In genomic region chr17:50507871-50508572, GRCh38 we compare ENCODE assay signal across 8 cellular contexts. TPM values are rescaled to one million over a fixed set of nuclear protein-coding genes. Genes with fewer than 3 reads are reported as not detected.
DNase-seq lines count a peak whose midpoint lies in the region; ATAC-seq and TF ChIP-seq lines count a peak whose summit lies in the region.

Gene MYCBPAP (plus strand): TSS chr17:50508439. CDS start chr17:50508675, 236 bp downstream.

- H3K4me3 ChIP-seq in right atrium auricular region (peak within 1 kb of the TSS; percentile 54 to 71), prostate gland (peak within 1 kb of the TSS; percentile 53 to 59), upper lobe of right lung (peak within 1 kb of the TSS; percentile 61)

- H3K9me3 ChIP-seq in right atrium auricular region (no peaks in the 10 kb centered on the region), prostate gland (no peaks in the 10 kb centered on the region), upper lobe of right lung (no peaks in the 10 kb centered on the region)

- DNase-seq in Daoy (ENCODE audit: low read depth) (peak; percentile 76), HT-29 (ENCODE audit: low spot score) (peak; percentile 61), T-helper 1 cell (peak; percentile 62 to 86 (median 73)), right atrium auricular region (ENCODE audit: low spot score) (peak; percentile 88), prostate gland (ENCODE audit: low spot score) (peak; percentile 74), upper lobe of right lung (peak; percentile 89)

- TF ChIP-seq POLR2A in prostate gland (IDR thresholded peaks at IDR 0.05), result peak; percentile 38

- H3K36me3 ChIP-seq in right atrium auricular region (no peaks in the 10 kb centered on the region), prostate gland (no peaks in the 10 kb centered on the region), upper lobe of right lung (no peaks in the 10 kb centered on the region)

- WGBS in prostate gland, result 5% methylated on average over 51 of the region's 66 CpGs

- ATAC-seq in upper lobe of right lung (peak; percentile 85), HG03457 (IDR thresholded peaks at IDR 0.05; ENCODE audit: unreplicated experiment) (no peak)

- peak within 1 kb of the TSS; percentile 66 for H3K27ac ChIP-seq in angular gyrus (ENCODE audit: low read depth, low read length)
- H3K27ac ChIP-seq in right atrium auricular region, result peak within 1 kb of the TSS; percentile 81 to 86
- peak within 1 kb of the TSS; percentile 77 to 85 for H3K27ac ChIP-seq in prostate gland
- peak within 1 kb of the TSS; percentile 55 for H3K27ac ChIP-seq in upper lobe of right lung

- TF ChIP-seq CTCF in right atrium auricular region (IDR thresholded peaks at IDR 0.05), result peak in 1 of 2 donors; percentile 51
- peak in 3 of 4 experiments; percentile 18 to 44 (median 20) for TF ChIP-seq CTCF in prostate gland (IDR thresholded peaks at IDR 0.05)
- TF ChIP-seq CTCF in upper lobe of right lung (IDR thresholded peaks at IDR 0.05), result no peak

- no peaks in the 10 kb centered on the region for H3K27me3 ChIP-seq in right atrium auricular region
- H3K27me3 ChIP-seq in prostate gland (replicated peaks; ENCODE audit: insufficient read depth), result no peaks in the 10 kb centered on the region
- H3K27me3 ChIP-seq in upper lobe of right lung, result no peaks in the 10 kb centered on the region

- intact Hi-C loops in prostate gland (cut with DNase I) (no loop called here), upper lobe of right lung (cut with DNase I) (no loop called here)

- H3K4me1 ChIP-seq in right atrium auricular region (peaks cover 0 to 16% of the 10 kb centered on the region in 2 donors), prostate gland (replicated peaks) (no peaks in the 10 kb centered on the region), upper lobe of right lung (no peaks in the 10 kb centered on the region)

RNA-seq across cellular contexts. Expression of gene MYCBPAP, which starts in this region (rescaled TPM):
- 1.5 TPM in 1 of 2 replicates, not detected in the other for total RNA-seq in Daoy (2014; rRNA removed; shearing (Covaris generic))
- not detected in 2 replicates for total RNA-seq in HT-29 (2014; rRNA removed; shearing (Covaris generic))
- total RNA-seq in right atrium auricular region (under 1 TPM; 0.16 to 0.19 TPM), prostate gland (10 to 100 TPM in 1 of 2 donors, under 1 TPM in 1; 0.14 to 12.6 TPM), upper lobe of right lung (1.3 TPM)

Comparison
In these comparisons a context has a peak if more than half of its experiments do, and no peak if none do; other contexts are left out.
1. Peak in DNase-seq in HT-29; RNA of the gene not detected or under 1 TPM.
2. Peak in DNase-seq, H3K4me3 ChIP-seq and H3K27ac ChIP-seq in right atrium auricular region; RNA of the gene not detected or under 1 TPM.